ENCODE assay signal across 12 cellular contexts in the genomic region with DNA sequence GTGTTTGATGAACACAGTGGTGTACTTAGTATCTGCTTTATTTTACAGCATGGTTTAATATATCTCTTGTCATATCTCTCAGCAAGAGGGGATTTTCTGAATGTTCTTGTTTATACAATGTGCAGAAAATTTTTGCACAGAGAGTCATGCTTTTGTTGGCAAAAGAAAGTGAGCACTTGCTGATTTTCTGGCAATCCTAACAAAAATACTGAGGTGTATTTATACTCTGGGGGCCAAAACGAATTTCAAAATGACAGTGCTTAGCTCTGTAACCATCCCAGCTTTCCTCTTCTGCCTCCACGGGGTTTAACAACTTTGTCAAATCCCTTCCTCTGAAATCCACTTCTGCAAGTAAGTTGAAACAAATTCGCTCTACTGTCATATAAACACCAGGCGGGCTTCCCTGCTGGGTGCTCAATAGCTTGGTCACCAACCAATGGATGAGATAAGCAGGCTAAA.
DNase-seq lines count a peak whose midpoint lies in the region; ATAC-seq, FAIRE-seq and TF ChIP-seq lines count a peak whose summit lies in the region.
"Had no signal": no experiment of that assay in that cellular context is flagged by ENCODE, and none has a peak within 500 bp of the region (broad histone marks: within the 10 kb centered on the region; RNA-seq: fewer than 3 reads in every experiment).

No MANE protein-coding gene starts in this region.

- no peak overlapping the region for H2AFZ ChIP-seq in astrocyte (ENCODE audit: low read depth, low read length)
- H2AFZ ChIP-seq: PC-9 had no signal

- no peak for FAIRE-seq in astrocyte (lab: Jason Lieb, UNC)

- H3K27me3 Mint-ChIP-seq in astrocyte (ENCODE audit: low read depth, unreplicated experiment), result no peaks in the 10 kb centered on the region
- H3K27me3 Mint-ChIP-seq in naive thymus-derived CD4-positive, alpha-beta T cell, result peaks cover 4 to 21% (median 14%) of the 10 kb centered on the region in 5 donors

- DNase-seq in GM03348 (ENCODE audit: low spot score) (peak; percentile 12), astrocyte (ENCODE audit: low read depth) (peak; percentile 87), left ventricle myocardium inferior (no peak), smooth muscle cell of the brain vasculature (ENCODE audit: low read depth, low spot score) (peak; percentile 88), SIG-M5 (lab: John Stamatoyannopoulos, UW) (no peak), NCI-H345 treated with DMSO at 0.1 percent for 48 hours (lab: John Stamatoyannopoulos, UW; ENCODE audit: unreplicated experiment) (no peak), islet precursor cell (no peak)
- no peak for DNase-seq in naive thymus-derived CD4-positive, alpha-beta T cell
- DNase-seq: activated CD8-positive, alpha-beta memory T cell treated with anti-CD3 and anti-CD28 coated beads for 24 hours; effector CD8-positive, alpha-beta T cell; PC-9 had no signal

- POLR2A ChIA-PET in naive thymus-derived CD4-positive, alpha-beta T cell (lab: Charles Lee), result no interaction called here

- peak overlapping the region; percentile 78 for H3K4me2 ChIP-seq in astrocyte (ENCODE audit: low read length)
- H3K4me2 ChIP-seq: PC-9 had no signal

- CTCF ChIA-PET in naive thymus-derived CD4-positive, alpha-beta T cell (lab: Charles Lee), result no interaction called here

- intact Hi-C loops in left ventricle myocardium inferior (cut with micrococcal nuclease), result no loop called here
- intact Hi-C loops in naive thymus-derived CD4-positive, alpha-beta T cell (cut with micrococcal nuclease), result no loop called here

- H3K36me3 ChIP-seq in astrocyte (ENCODE audit: insufficient read depth, low read length) (no peaks in the 10 kb centered on the region), left ventricle myocardium inferior (no peaks in the 10 kb centered on the region)
- H3K36me3 ChIP-seq in naive thymus-derived CD4-positive, alpha-beta T cell (ENCODE audit: control insufficient read depth in 2 of 3, insufficient read depth in 3 of 3, low read length in 3 of 3), result no peaks in the 10 kb centered on the region

- peaks cover 9% of the 10 kb centered on the region for H3K4me1 Mint-ChIP-seq in astrocyte (ENCODE audit: low read depth, unreplicated experiment)
- no peaks in the 10 kb centered on the region for H3K4me1 Mint-ChIP-seq in naive thymus-derived CD4-positive, alpha-beta T cell
- H3K4me1 Mint-ChIP-seq: activated naive CD4-positive, alpha-beta T cell treated with anti-CD3 and anti-CD28 coated beads, Interleukin-2, amount 50 U/mL, for 24 hours had no signal

- peaks cover 5% of the 10 kb centered on the region for H3K9me3 Mint-ChIP-seq in astrocyte (ENCODE audit: unreplicated experiment)
- peaks cover 0 to 4% (median 0%) of the 10 kb centered on the region in 11 donors for H3K9me3 Mint-ChIP-seq in naive thymus-derived CD4-positive, alpha-beta T cell
- H3K9me3 Mint-ChIP-seq: activated naive CD4-positive, alpha-beta T cell treated with anti-CD3 and anti-CD28 coated beads, Interleukin-2, amount 50 U/mL, for 24 hours had no signal

- H4K20me1 ChIP-seq in astrocyte (ENCODE audit: insufficient read depth, low read length), result no peaks in the 10 kb centered on the region

- H3K36me3 Mint-ChIP-seq in astrocyte (ENCODE audit: low read depth, unreplicated experiment), result no peaks in the 10 kb centered on the region
- no peaks in the 10 kb centered on the region for H3K36me3 Mint-ChIP-seq in naive thymus-derived CD4-positive, alpha-beta T cell
- H3K36me3 Mint-ChIP-seq: activated naive CD4-positive, alpha-beta T cell treated with anti-CD3 and anti-CD28 coated beads, Interleukin-2, amount 50 U/mL, for 24 hours had no signal

- no peak for ATAC-seq in naive thymus-derived CD4-positive, alpha-beta T cell

- TF ChIP-seq CTCF in astrocyte (IDR thresholded peaks at IDR 0.05; ENCODE audit: insufficient read depth, low read depth, low read length) (no peak), left ventricle myocardium inferior (IDR thresholded peaks at IDR 0.05; ENCODE audit: borderline replicate concordance) (no peak)

- H3K79me2 ChIP-seq in astrocyte (ENCODE audit: insufficient read depth, low read length), result no peaks in the 10 kb centered on the region

- H3K27me3 ChIP-seq in astrocyte (ENCODE audit: insufficient read depth, low read length) (no peaks in the 10 kb centered on the region), left ventricle myocardium inferior (ENCODE audit: low read depth) (no peaks in the 10 kb centered on the region)
- H3K27me3 ChIP-seq in naive thymus-derived CD4-positive, alpha-beta T cell (ENCODE audit: control insufficient read depth in 2 of 2, insufficient read depth in 2 of 2, low read length in 2 of 2), result no peaks in the 10 kb centered on the region

- H3K4me3 Mint-ChIP-seq in astrocyte (ENCODE audit: unreplicated experiment), result no peak overlapping the region
- H3K4me3 Mint-ChIP-seq in naive thymus-derived CD4-positive, alpha-beta T cell, result no peak overlapping the region
- H3K4me3 Mint-ChIP-seq: activated naive CD4-positive, alpha-beta T cell treated with anti-CD3 and anti-CD28 coated beads, Interleukin-2, amount 50 U/mL, for 24 hours had no signal

- H3K9me3 ChIP-seq in astrocyte (ENCODE audit: insufficient read depth, low read depth, low read length), result no peaks in the 10 kb centered on the region
- H3K9me3 ChIP-seq in left ventricle myocardium inferior (replicated peaks), result no peaks in the 10 kb centered on the region
- H3K9me3 ChIP-seq in naive thymus-derived CD4-positive, alpha-beta T cell (ENCODE audit: control insufficient read depth in 2 of 3, low read length in 3 of 3), result no peaks in the 10 kb centered on the region

- H3K27ac Mint-ChIP-seq in astrocyte (ENCODE audit: unreplicated experiment), result no peak overlapping the region
- H3K27ac Mint-ChIP-seq in naive thymus-derived CD4-positive, alpha-beta T cell, result no peak overlapping the region
- H3K27ac Mint-ChIP-seq: activated naive CD4-positive, alpha-beta T cell treated with anti-CD3 and anti-CD28 coated beads, Interleukin-2, amount 50 U/mL, for 24 hours had no signal

- peak overlapping the region; percentile 2 for H3K4me3 ChIP-seq in astrocyte (ENCODE audit: insufficient read depth, low read depth, low read length)
- no peak overlapping the region for H3K4me3 ChIP-seq in left ventricle myocardium inferior
- no peak overlapping the region for H3K4me3 ChIP-seq in naive thymus-derived CD4-positive, alpha-beta T cell (ENCODE audit: low read length)
- H3K4me3 ChIP-seq: PC-9 had no signal

- H3K27ac ChIP-seq in astrocyte (ENCODE audit: low read depth, low read length) (peak overlapping the region; percentile 64), left ventricle myocardium inferior (replicated peaks) (peak overlapping the region; percentile 39)
- H3K27ac ChIP-seq in naive thymus-derived CD4-positive, alpha-beta T cell (ENCODE audit: low read depth, low read length), result no peak overlapping the region
- H3K27ac ChIP-seq: PC-9 had no signal

- H3K4me1 ChIP-seq in astrocyte (ENCODE audit: insufficient read depth, low read length) (peaks cover 19% of the 10 kb centered on the region), left ventricle myocardium inferior (peaks cover 11% of the 10 kb centered on the region)
- H3K4me1 ChIP-seq in naive thymus-derived CD4-positive, alpha-beta T cell (ENCODE audit: control insufficient read depth in 2 of 2, insufficient read depth in 2 of 2, low read length in 2 of 2), result no peaks in the 10 kb centered on the region

- peak overlapping the region; percentile 12 for H3K9ac ChIP-seq in astrocyte (ENCODE audit: low read length)

Comparison
In these comparisons a context has a peak if more than half of its experiments do, and no peak if none do; other contexts are left out.
1. DNase-seq: peak in GM03348 (single experiment), astrocyte (single experiment) and smooth muscle cell of the brain vasculature (single experiment); none in left ventricle myocardium inferior (single experiment), naive thymus-derived CD4-positive, alpha-beta T cell (0 of 9), SIG-M5 (single experiment), NCI-H345 treated with DMSO at 0.1 percent for 48 hours (single experiment) and islet precursor cell (single experiment).